ENCODE assay signal across 1 cellular context in the genomic region with DNA sequence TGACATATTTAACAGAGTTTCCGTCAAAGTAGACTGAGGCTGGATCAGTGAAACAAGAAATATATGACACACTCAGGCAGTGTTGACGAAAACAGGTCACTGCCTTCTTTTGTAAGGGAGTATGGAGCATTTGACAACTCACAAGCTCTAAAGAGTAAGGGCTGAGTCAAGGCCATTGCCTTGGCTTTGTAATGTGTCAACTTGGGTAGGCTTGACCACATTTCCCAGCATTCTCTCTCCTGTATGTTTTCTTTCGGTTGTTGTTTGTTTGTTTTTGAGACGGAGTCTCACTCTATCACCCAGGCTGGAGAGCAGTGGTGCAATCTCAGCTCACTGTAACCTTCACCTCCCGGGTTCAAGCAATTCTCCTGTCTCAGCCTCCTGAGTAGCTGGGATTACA.
TF ChIP-seq lines count a peak whose summit lies in the region.

No MANE protein-coding gene starts in this region.

TF ChIP-seq in HepG2, 621 proteins besides CTCF, POLR2A, EP300 and RAD21 (continued from another document):
- TF ChIP-seq ZHX2 (IDR thresholded peaks at IDR 0.05; ENCODE audit: low read depth) (no peak), ZHX2 (CRISPR knock-in tag; IDR thresholded peaks at IDR 0.05; ENCODE audit: borderline replicate concordance) (no peak), ARNT (IDR thresholded peaks at IDR 0.05) (no peak), ZNF616 (CRISPR knock-in tag; IDR thresholded peaks at IDR 0.05; ENCODE audit: low read depth) (no peak), SRF (IDR thresholded peaks at IDR 0.05; ENCODE audit: low read depth, low read length) (no peak), E2F5 (CRISPR knock-in tag; conservative IDR thresholded peaks at IDR 0.05) (no peak)
